In genomic region chr17:80080081-80080480, GRCh38 we compare ENCODE assay signal across 18 cellular contexts. TPM values are rescaled to one million over a fixed set of nuclear protein-coding genes. Genes with fewer than 3 reads are reported as not detected.
DNase-seq lines count a peak whose midpoint lies in the region; FAIRE-seq lines count a peak whose summit lies in the region.
"Had no signal": no experiment of that assay in that cellular context is flagged by ENCODE, and none has a peak within 500 bp of the region (broad histone marks: within the 10 kb centered on the region; RNA-seq: fewer than 3 reads in every experiment).

No MANE protein-coding gene starts in this region.

- no peaks in the 10 kb centered on the region for H3K9me3 ChIP-seq in MG63
- H3K9me3 ChIP-seq: SK-N-SH had no signal

- no peak for FAIRE-seq in urothelium cell line (lab: Jason Lieb, UNC)
- FAIRE-seq: HTR-8/SVneo had no signal

- H3K4me3 ChIP-seq in MG63 = no peak overlapping the region

- no peaks in the 10 kb centered on the region for H3K36me3 ChIP-seq in MG63

- DNase-seq in HT1080 (ENCODE audit: low read depth) (peak; percentile 13), astrocyte of the hippocampus (ENCODE audit: low read depth, low spot score) (peak; percentile 43), iris pigment epithelial cell (ENCODE audit: low read depth) (peak; percentile 63), urothelium cell line (ENCODE audit: low spot score) (peak; percentile 51), T1000 (lab: John Stamatoyannopoulos, UW) (no peak), MG63 (no peak), retina (no peak)
- DNase-seq: ACHN, AML-193, DND-41, GDM1, NCI-H1105, NCI-H2081 treated with DMSO at 0.1 percent for 48 hours, NCI-H748 treated with DMSO at 0.1 percent for 48 hours, OCI-M1, SHP77 treated with DMSO at 0.1 percent for 48 hours, SK-N-SH had no signal

- no peaks in the 10 kb centered on the region for H3K27me3 ChIP-seq in MG63

RNA-seq across cellular contexts. Expression of gene GAA, which starts 21.3 kb away (rescaled TPM):
- total RNA-seq in HT1080 (2014; rRNA removed; shearing (Covaris generic)) = 9.8 and 10.0 TPM in 2 replicates
- polyA plus RNA-seq in HT1080 (2015; cell fraction: cytosol; rRNA removed) = 29.7 and 31.2 TPM in 2 replicates
- polyA plus RNA-seq in HT1080 (2015; cell fraction: nucleus; rRNA removed) = 131 and 136 TPM in 2 replicates
- total RNA-seq in MG63 (2014; rRNA removed; shearing (Covaris generic); ENCODE audit: low replicate concordance) = 22.0 and 23.6 TPM in 2 replicates

RNA-seq across cellular contexts. Expression of gene CCDC40, which starts 43.6 kb away (rescaled TPM):
- total RNA-seq in HT1080 (2014; rRNA removed; shearing (Covaris generic)) = 0.27 and 2.0 TPM in 2 replicates
- polyA plus RNA-seq in HT1080 (2015; cell fraction: cytosol; rRNA removed) = 2.1 and 2.4 TPM in 2 replicates
- polyA plus RNA-seq in HT1080 (2015; cell fraction: nucleus; rRNA removed) = 2.0 and 6.1 TPM in 2 replicates
- total RNA-seq in MG63 (2014; rRNA removed; shearing (Covaris generic); ENCODE audit: low replicate concordance) = 5.4 and 9.7 TPM in 2 replicates

RNA-seq across cellular contexts. Expression of gene TBC1D16, which starts 44.4 kb away (rescaled TPM):
- 24.1 and 24.4 TPM in 2 replicates for total RNA-seq in HT1080 (2014; rRNA removed; shearing (Covaris generic))
- polyA plus RNA-seq in HT1080 (2015; cell fraction: cytosol; rRNA removed) = 10.9 and 13.3 TPM in 2 replicates
- polyA plus RNA-seq in HT1080 (2015; cell fraction: nucleus; rRNA removed) = 13.1 and 13.4 TPM in 2 replicates
- total RNA-seq in MG63 (2014; rRNA removed; shearing (Covaris generic); ENCODE audit: low replicate concordance) = 15.0 and 23.6 TPM in 2 replicates

Comparison
In these comparisons a context has a peak if more than half of its experiments do, and no peak if none do; other contexts are left out.
1. DNase-seq: peak in HT1080 (single experiment), astrocyte of the hippocampus (single experiment), iris pigment epithelial cell (single experiment) and urothelium cell line (single experiment); none in T1000 (single experiment), MG63 (single experiment) and retina (single experiment).